Comparison of ENCODE assay signal across 26 cellular contexts in the genomic region with DNA sequence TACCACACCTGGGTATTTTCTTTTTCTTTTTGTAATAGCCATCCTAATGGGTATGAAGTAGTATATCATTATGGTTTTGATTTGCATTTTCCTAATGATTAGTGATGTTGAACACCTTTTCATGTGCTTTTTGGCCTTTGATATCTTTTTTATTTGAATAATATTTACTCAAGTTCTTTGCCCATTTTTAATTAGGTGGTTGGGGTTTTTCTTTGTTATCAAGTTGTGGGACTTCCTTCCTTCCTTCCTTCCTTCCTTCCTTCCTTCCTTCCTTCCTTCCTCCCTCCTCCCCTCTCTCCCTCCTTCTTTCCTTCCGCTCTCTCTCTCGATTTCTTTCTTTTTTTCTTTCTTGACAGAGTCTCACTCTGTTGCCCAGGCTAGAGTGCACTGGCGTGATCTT.
"Had no signal": no experiment of that assay in that cellular context is flagged by ENCODE, and none has a peak within 500 bp of the region (broad histone marks: within the 10 kb centered on the region; RNA-seq: fewer than 3 reads in every experiment).

No MANE protein-coding gene starts in this region.

- H3K27me3 ChIP-seq: stomach, suprapubic skin, testis, thyroid gland, tibial artery, tibial nerve, transverse colon, upper lobe of left lung, upper lobe of right lung, uterus, vagina had no signal

- H3K4me3 ChIP-seq: stomach, suprapubic skin, testis, thoracic aorta, thyroid gland, tibial artery, tibial nerve, transverse colon, upper lobe of left lung, upper lobe of right lung, uterus, vagina had no signal

- H3K4me1 ChIP-seq: stomach, suprapubic skin, testis, thyroid gland, tibial artery, tibial nerve, transverse colon, upper lobe of left lung, upper lobe of right lung, uterus, vagina had no signal

- DNase-seq: stimulated activated CD4-positive, alpha-beta T cell treated with anti-CD3 and anti-CD28 coated beads, Interleukin-2, amount 100 ng/mL, for 48 hours; stimulated activated CD4-positive, alpha-beta T cell treated with anti-CD3 and anti-CD28 coated beads, Interleukin-4, amount 100 ng/mL, for 1 hour; stimulated activated CD4-positive, alpha-beta T cell treated with anti-CD3 and anti-CD28 coated beads, Interleukin-4, amount 100 ng/mL, for 24 hours; stimulated activated CD4-positive, alpha-beta T cell treated with anti-CD3 and anti-CD28 coated beads, Interleukin-4, amount 100 ng/mL, for 4 hours; stimulated activated CD8-positive, alpha-beta memory T cell treated with anti-CD3 and anti-CD28 coated beads, Interleukin-4, amount 100 ng/mL, for 48 hours; stimulated activated naive B cell treated with anti-CD40 and anti-IgM and Interleukin-4, amounts not matched to agents 10 μg/mL and 1 μg/mL and 100 μg/mL, for 72 hours; stimulated activated naive CD4-positive, alpha-beta T cell; stimulated activated naive CD4-positive, alpha-beta T cell treated with Interleukin-2 at 50 U/mL for 16 hours; stimulated activated naive CD8-positive, alpha-beta T cell treated with anti-CD3 and anti-CD28 coated beads, Interleukin-15, amount 100 ng/mL, for 72 hours; stimulated activated naive CD8-positive, alpha-beta T cell treated with anti-CD3 and anti-CD28 coated beads, Interleukin-15, Interleukin-2, amounts not matched to agents 100 U/mL and 50 U/mL, for 24 hours; stomach; substantia nigra; testis; thyroid gland; tibial artery; transverse colon; trophoblast cell; upper lobe of left lung; upper lobe of right lung; uterus had no signal

- H3K27ac ChIP-seq: stomach, suprapubic skin, testis, thoracic aorta, thyroid gland, tibial artery, tibial nerve, transverse colon, upper lobe of left lung, upper lobe of right lung, uterus, vagina had no signal

- H3K36me3 ChIP-seq: stomach, suprapubic skin, thoracic aorta, thyroid gland, tibial artery, tibial nerve, transverse colon, upper lobe of left lung, upper lobe of right lung, uterus, vagina had no signal

- H3K9me3 ChIP-seq: stomach, suprapubic skin, testis, thoracic aorta, thyroid gland, tibial artery, tibial nerve, transverse colon, upper lobe of left lung, upper lobe of right lung, vagina had no signal

- ATAC-seq: stimulated activated effector memory CD8-positive, alpha-beta T cell treated with anti-CD3 and anti-CD28 coated beads, Interleukin-12 subunit alpha, Interleukin-12 subunit beta, amount 100 ng/mL, for 72 hours; stimulated activated memory B cell treated with anti-CD40 and anti-IgM and Interleukin-4, amounts not matched to agents 10 μg/mL and 1 μg/mL and 100 μg/mL, for 72 hours; stimulated activated naive B cell treated with anti-CD40 and anti-IgM and Interleukin-4, amounts not matched to agents 10 μg/mL and 1 μg/mL and 100 μg/mL, for 72 hours; stimulated activated naive CD8-positive, alpha-beta T cell treated with anti-CD3 and anti-CD28 coated beads, Interleukin-15, amount 100 ng/mL, for 72 hours; stimulated activated naive CD8-positive, alpha-beta T cell treated with anti-CD3 and anti-CD28 coated beads, Interleukin-15, Interleukin-2, amounts not matched to agents 100 U/mL and 50 U/mL, for 24 hours; upper lobe of right lung had no signal
